ENCODE assay signal across 8 cellular contexts in genomic region chr15:64897345-64897985, GRCh38. TPM values are rescaled to one million over a fixed set of nuclear protein-coding genes. Genes with fewer than 3 reads are reported as not detected.
DNase-seq lines count a peak whose midpoint lies in the region; ATAC-seq and TF ChIP-seq lines count a peak whose summit lies in the region.

No MANE protein-coding gene starts in this region.

- TF ChIP-seq POLR2A in vagina (IDR thresholded peaks at IDR 0.05): no peak

- intact Hi-C loops in vagina (cut with DNase I): loop anchor here (2.0 kb wide), 1 partner anchor 57 kb away; the partner anchor contains the start of gene PLEKHO2

- no peak overlapping the region for H3K4me3 Mint-ChIP-seq in stimulated activated naive CD8-positive, alpha-beta T cell treated with anti-CD3 and anti-CD28 coated beads, Interleukin-15, amount 100 ng/mL, for 72 hours

- H3K36me3 Mint-ChIP-seq in activated naive CD4-positive, alpha-beta T cell treated with anti-CD3 and anti-CD28 coated beads, Interleukin-2, amount 50 U/mL, for 72 hours: peaks cover 10 to 21% of the 10 kb centered on the region in 2 donors

- no peaks in the 10 kb centered on the region for H3K27me3 Mint-ChIP-seq in stimulated activated naive CD8-positive, alpha-beta T cell treated with anti-CD3 and anti-CD28 coated beads, Interleukin-15, amount 100 ng/mL, for 72 hours

- H3K4me1 ChIP-seq in vagina: peaks cover 50% of the 10 kb centered on the region

- H3K9me3 Mint-ChIP-seq in activated naive CD4-positive, alpha-beta T cell treated with anti-CD3 and anti-CD28 coated beads, Interleukin-2, amount 50 U/mL, for 72 hours: peaks cover 6 to 7% of the 10 kb centered on the region in 2 donors
- H3K9me3 Mint-ChIP-seq in stimulated activated naive CD8-positive, alpha-beta T cell treated with anti-CD3 and anti-CD28 coated beads, Interleukin-15, amount 100 ng/mL, for 72 hours: peaks cover 6 to 9% of the 10 kb centered on the region in 2 donors

- no peaks in the 10 kb centered on the region for H3K36me3 ChIP-seq in vagina

- peak overlapping the region; percentile 58 to 78 for H3K27ac Mint-ChIP-seq in activated naive CD4-positive, alpha-beta T cell treated with anti-CD3 and anti-CD28 coated beads, Interleukin-2, amount 50 U/mL, for 72 hours
- no peak overlapping the region for H3K27ac Mint-ChIP-seq in stimulated activated naive CD8-positive, alpha-beta T cell treated with anti-CD3 and anti-CD28 coated beads, Interleukin-15, amount 100 ng/mL, for 72 hours

- H3K4me3 ChIP-seq in cardiac fibroblast (replicated peaks in 1 of 2; ENCODE audit: low read depth in 2 of 2, low read length in 2 of 2) (no peak overlapping the region), vagina (no peak overlapping the region)

- no peak for DNase-seq in activated naive CD4-positive, alpha-beta T cell treated with anti-CD3 and anti-CD28 coated beads, Interleukin-2, amount 50 U/mL, for 72 hours (ENCODE audit: low spot score in 2 of 2)
- DNase-seq in activated naive CD4-positive, alpha-beta T cell treated with Interleukin-2 at 50 U/mL for 16 hours: no peak
- DNase-seq in cardiac fibroblast (ENCODE audit: low read depth in 2 of 2) (peak; percentile 79), medulla oblongata (ENCODE audit: extremely low spot score) (peak; percentile 50), vagina (ENCODE audit: extremely low spot score in 2 of 2) (no peak), NCI-H2029 treated with DMSO at 0.1 percent for 48 hours (lab: John Stamatoyannopoulos, UW) (no peak), mesenteric fat pad (ENCODE audit: low spot score) (no peak)
- DNase-seq in stimulated activated naive CD8-positive, alpha-beta T cell treated with anti-CD3 and anti-CD28 coated beads, Interleukin-15, amount 100 ng/mL, for 72 hours: no peak

- H3K9me3 ChIP-seq in vagina: no peaks in the 10 kb centered on the region

- ATAC-seq in activated naive CD4-positive, alpha-beta T cell treated with anti-CD3 and anti-CD28 coated beads, Interleukin-2, amount 50 U/mL, for 72 hours: no peak
- ATAC-seq in stimulated activated naive CD8-positive, alpha-beta T cell treated with anti-CD3 and anti-CD28 coated beads, Interleukin-15, amount 100 ng/mL, for 72 hours: no peak

- H3K27me3 ChIP-seq in vagina: no peaks in the 10 kb centered on the region

- H3K4me1 Mint-ChIP-seq in stimulated activated naive CD8-positive, alpha-beta T cell treated with anti-CD3 and anti-CD28 coated beads, Interleukin-15, amount 100 ng/mL, for 72 hours: peaks cover 50% of the 10 kb centered on the region

- peak overlapping the region; percentile 88 for H3K27ac ChIP-seq in vagina

- TF ChIP-seq CTCF in cardiac fibroblast (IDR thresholded peaks at IDR 0.05; ENCODE audit: low read depth, low read length) (no peak), vagina (IDR thresholded peaks at IDR 0.05) (no peak)

RNA-seq across cellular contexts. Expression of gene ANKDD1A, which starts 14.2 kb away (rescaled TPM):
- total RNA-seq in activated naive CD4-positive, alpha-beta T cell treated with anti-CD3 and anti-CD28 coated beads, Interleukin-2, amount 50 U/mL, for 72 hours: 1 to 10 TPM; 3.8 to 8.9 TPM
- total RNA-seq in vagina (17.7 TPM), mesenteric fat pad (19.3 TPM)

RNA-seq across cellular contexts. Expression of gene PLEKHO2, which starts 55.8 kb away (rescaled TPM):
- total RNA-seq in activated naive CD4-positive, alpha-beta T cell treated with anti-CD3 and anti-CD28 coated beads, Interleukin-2, amount 50 U/mL, for 72 hours: 10 to 100 TPM; 13.7 to 16.1 TPM
- 34.9 TPM for total RNA-seq in vagina
- total RNA-seq in mesenteric fat pad: 87.5 TPM

Comparison
In these comparisons a context has a peak if more than half of its experiments do, and no peak if none do; other contexts are left out.
1. DNase-seq: peak in cardiac fibroblast (2 of 2) and medulla oblongata (single experiment); none in activated naive CD4-positive, alpha-beta T cell treated with anti-CD3 and anti-CD28 coated beads, Interleukin-2, amount 50 U/mL, for 72 hours (0 of 2), activated naive CD4-positive, alpha-beta T cell treated with Interleukin-2 at 50 U/mL for 16 hours (single experiment), vagina (0 of 2), stimulated activated naive CD8-positive, alpha-beta T cell treated with anti-CD3 and anti-CD28 coated beads, Interleukin-15, amount 100 ng/mL, for 72 hours (0 of 2), NCI-H2029 treated with DMSO at 0.1 percent for 48 hours (single experiment) and mesenteric fat pad (single experiment).
2. H3K27ac Mint-ChIP-seq: peak in activated naive CD4-positive, alpha-beta T cell treated with anti-CD3 and anti-CD28 coated beads, Interleukin-2, amount 50 U/mL, for 72 hours (2 of 2); none in stimulated activated naive CD8-positive, alpha-beta T cell treated with anti-CD3 and anti-CD28 coated beads, Interleukin-15, amount 100 ng/mL, for 72 hours (0 of 2).